In the genomic region with DNA sequence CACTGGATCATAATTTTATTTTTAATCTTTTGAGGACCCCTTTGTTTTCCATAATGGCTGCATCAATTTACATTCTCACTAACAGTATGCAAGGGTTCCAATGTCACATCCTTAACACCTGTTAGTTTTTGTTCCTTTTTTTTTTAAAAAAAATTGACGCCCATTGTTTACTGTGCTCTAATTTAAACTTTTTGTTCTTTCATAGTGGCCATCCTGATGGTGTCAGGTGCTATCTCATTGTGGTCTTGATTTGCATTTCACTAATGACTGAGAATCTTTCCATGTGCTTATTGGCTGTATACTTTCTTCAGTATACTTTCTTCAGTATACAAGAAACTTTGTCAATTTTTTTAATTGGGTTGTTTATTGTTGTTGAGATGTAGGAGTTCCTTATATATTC, we compare ENCODE assay signal across 20 cellular contexts.
A peak's percentile ranks its signal among the peaks of the same experiment; 100 is the strongest.
DNase-seq lines count a peak whose midpoint lies in the region; ATAC-seq, FAIRE-seq and TF ChIP-seq lines count a peak whose summit lies in the region.
"Had no signal": no experiment of that assay in that cellular context is flagged by ENCODE, and none has a peak within 500 bp of the region (broad histone marks: within the 10 kb centered on the region; RNA-seq: fewer than 3 reads in every experiment).

No MANE protein-coding gene starts in this region.

- no peak for TF ChIP-seq POLR2A in GM12878 (IDR thresholded peaks at IDR 0.05; ENCODE audit: low read depth, low read length)
- TF ChIP-seq POLR2A in body of pancreas (IDR thresholded peaks at IDR 0.05) = no peak

- H3K9ac ChIP-seq in GM12878 (ENCODE audit: control insufficient read depth, insufficient read depth, low read length) (no peak overlapping the region), colonic mucosa (ENCODE audit: low read depth in 2 of 2, low read length in 2 of 2) (no peak overlapping the region)

- H3K9me3 ChIP-seq in GM12878 (replicated peaks; ENCODE audit: control insufficient read depth, insufficient read depth, low read length) (peaks cover 9% of the 10 kb centered on the region), body of pancreas (no peaks in the 10 kb centered on the region), colonic mucosa (no peaks in the 10 kb centered on the region)
- H3K9me3 ChIP-seq: heart left ventricle, MG63, stomach had no signal

- DNase-seq in GM12878 (ENCODE audit: low read depth, low spot score) (no peak), HK-2 (ENCODE audit: unreplicated experiment) (no peak), body of pancreas (no peak), activated T-cell treated with anti-CD3 and anti-CD28 coated beads for 4 hours (no peak), colonic mucosa (no peak)
- DNase-seq: cortex of kidney, HCEC 1CT, heart left ventricle, MG63, NCI-H2107, NCI-H748 treated with DMSO at 0.1 percent for 48 hours, posterior cingulate gyrus, stomach, WERI-Rb-1 had no signal

- CTCF ChIA-PET in GM12878 (lab: Yijun Ruan, JAX) = no interaction called here

- no peaks in the 10 kb centered on the region for H4K20me1 ChIP-seq in GM12878 (ENCODE audit: control insufficient read depth, insufficient read depth)

- H3K36me3 ChIP-seq in GM12878 (ENCODE audit: control insufficient read depth in 2 of 2, insufficient read depth in 2 of 2, low read length in 1 of 2) = peaks cover 2 to 5% of the 10 kb centered on the region in 2 experiments; a peak in 3 of 4 replicates
- no peaks in the 10 kb centered on the region for H3K36me3 ChIP-seq in body of pancreas (replicated peaks in 1 of 2; ENCODE audit: insufficient read depth in 1 of 2, low read depth in 2 of 2)
- H3K36me3 ChIP-seq in colonic mucosa = no peaks in the 10 kb centered on the region
- H3K36me3 ChIP-seq: WERI-Rb-1 had no signal

- H3K4me1 ChIP-seq in GM12878 (ENCODE audit: control insufficient read depth, insufficient read depth, low read length) (peaks cover 15% of the 10 kb centered on the region; the same call in 1 of the 2 replicates), body of pancreas (no peaks in the 10 kb centered on the region), colonic mucosa (no peaks in the 10 kb centered on the region)
- H3K4me1 ChIP-seq: heart left ventricle, stomach had no signal

- TF ChIP-seq EP300 in GM12878 (IDR thresholded peaks at IDR 0.05; ENCODE audit: borderline replicate concordance in 1 of 2, control insufficient read depth in 1 of 2, low read depth in 2 of 2, low read length in 2 of 2) = peak; percentile 44 to 90; a peak in 3 of 4 replicates

- in situ Hi-C loops in GM12878 (cut with MboI) = no loop called here

- POLR2A ChIA-PET in GM12878 (lab: Charles Lee) = no interaction called here

- RAD21 ChIA-PET in GM12878 (lab: Charles Lee; ENCODE audit: unreplicated experiment) = no interaction called here

- BruUV-seq in GM12878 (replicated peaks; lab: Mats Ljungman, UMichigan) = no TSS peak

- no peak for TF ChIP-seq CTCF in GM12878 (IDR thresholded peaks at IDR 0.05 in 2 of 3, conservative IDR thresholded peaks at IDR 0.05 in 1 of 3; ENCODE audit: control insufficient read depth in 2 of 3, extremely low read depth in 1 of 3, insufficient read depth in 1 of 3, low read depth in 3 of 3, low read length in 3 of 3)
- TF ChIP-seq CTCF in body of pancreas (IDR thresholded peaks at IDR 0.05) = no peak
- no peak for TF ChIP-seq CTCF in colonic mucosa (IDR thresholded peaks at IDR 0.05)

- intact Hi-C loops in GM12878 (cut with micrococcal nuclease; ENCODE audit: unreplicated experiment) = loop anchor here (1.0 to 10.0 kb wide), 4 partner anchors 34 to 692 kb away; no protein-coding TSS in a partner anchor
- intact Hi-C loops in body of pancreas (cut with DNase I) = no loop called here
- intact Hi-C loops in colonic mucosa (cut with DNase I) = no loop called here

- H3K4me2 ChIP-seq in GM12878 (ENCODE audit: control insufficient read depth, insufficient read depth) = no peak overlapping the region
- H3K4me2 ChIP-seq: smooth muscle cell had no signal

- H3K27me3 ChIP-seq in GM12878 (replicated peaks in 1 of 2; ENCODE audit: control insufficient read depth in 2 of 2, insufficient read depth in 2 of 2, low read length in 1 of 2) (no peaks in the 10 kb centered on the region), body of pancreas (no peaks in the 10 kb centered on the region), colonic mucosa (no peaks in the 10 kb centered on the region)
- H3K27me3 ChIP-seq: heart left ventricle, MG63, stomach had no signal

- ATAC-seq in GM18858 (IDR thresholded peaks at IDR 0.05; ENCODE audit: unreplicated experiment) (peak; percentile 46), GM21423 (IDR thresholded peaks at IDR 0.05; ENCODE audit: unreplicated experiment) (peak; percentile 73), HG02943 (IDR thresholded peaks at IDR 0.05; ENCODE audit: low read depth, unreplicated experiment) (peak; percentile 51), GM12878 (peak; percentile 78), body of pancreas (no peak)
- ATAC-seq: esophagus mucosa, heart left ventricle had no signal

- SMC1A ChIA-PET in GM12878 (lab: Charles Lee; ENCODE audit: uncharacterized antibody, unreplicated experiment) = no interaction called here

- no peak overlapping the region for H2AFZ ChIP-seq in GM12878 (ENCODE audit: control insufficient read depth, low read depth, low read length)

- TF ChIP-seq RAD21 in GM12878 (IDR thresholded peaks at IDR 0.05; ENCODE audit: insufficient read depth, low read depth, low read length) = no peak

- 0% methylated on average over 1 of the region's 1 CpG for WGBS in GM12878 (ENCODE audit: insufficient coverage, insufficient replicate concordance, low lambda C conversion rate, missing lambda C conversion rate)
- 95 to 96% methylated on average over 1 of the region's 1 CpG for WGBS in body of pancreas, 2 donors

- H3K27ac ChIP-seq in GM12878 (ENCODE audit: control insufficient read depth, insufficient read depth) (peak overlapping the region; percentile 62), body of pancreas (no peak overlapping the region), colonic mucosa (no peak overlapping the region)
- H3K27ac ChIP-seq: heart left ventricle, stomach, WERI-Rb-1 had no signal

- FAIRE-seq in GM12878 (lab: Jason Lieb, UNC) = peak; percentile 27
- FAIRE-seq: astrocyte had no signal

- H3K4me3 ChIP-seq in GM12878 (peak overlapping the region; percentile 9; the same call in 1 of the 2 replicates), body of pancreas (no peak overlapping the region), colonic mucosa (no peak overlapping the region)
- H3K4me3 ChIP-seq: heart left ventricle, MG63, smooth muscle cell, stomach had no signal

- H3K79me2 ChIP-seq in GM12878 (ENCODE audit: control insufficient read depth, insufficient read depth, low read length) = no peaks in the 10 kb centered on the region

TF ChIP-seq in GM12878, 131 proteins besides CTCF, POLR2A, EP300 and RAD21 (continues in another document):
- TF ChIP-seq, protein P1, sequence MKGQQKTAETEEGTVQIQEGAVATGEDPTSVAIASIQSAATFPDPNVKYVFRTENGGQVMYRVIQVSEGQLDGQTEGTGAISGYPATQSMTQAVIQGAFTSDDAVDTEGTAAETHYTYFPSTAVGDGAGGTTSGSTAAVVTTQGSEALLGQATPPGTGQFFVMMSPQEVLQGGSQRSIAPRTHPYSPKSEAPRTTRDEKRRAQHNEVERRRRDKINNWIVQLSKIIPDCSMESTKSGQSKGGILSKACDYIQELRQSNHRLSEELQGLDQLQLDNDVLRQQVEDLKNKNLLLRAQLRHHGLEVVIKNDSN (IDR thresholded peaks at IDR 0.05; ENCODE audit: borderline replicate concordance, extremely low read length, insufficient read depth, low read depth, low read length) = no peak
- TF ChIP-seq, protein P2, sequence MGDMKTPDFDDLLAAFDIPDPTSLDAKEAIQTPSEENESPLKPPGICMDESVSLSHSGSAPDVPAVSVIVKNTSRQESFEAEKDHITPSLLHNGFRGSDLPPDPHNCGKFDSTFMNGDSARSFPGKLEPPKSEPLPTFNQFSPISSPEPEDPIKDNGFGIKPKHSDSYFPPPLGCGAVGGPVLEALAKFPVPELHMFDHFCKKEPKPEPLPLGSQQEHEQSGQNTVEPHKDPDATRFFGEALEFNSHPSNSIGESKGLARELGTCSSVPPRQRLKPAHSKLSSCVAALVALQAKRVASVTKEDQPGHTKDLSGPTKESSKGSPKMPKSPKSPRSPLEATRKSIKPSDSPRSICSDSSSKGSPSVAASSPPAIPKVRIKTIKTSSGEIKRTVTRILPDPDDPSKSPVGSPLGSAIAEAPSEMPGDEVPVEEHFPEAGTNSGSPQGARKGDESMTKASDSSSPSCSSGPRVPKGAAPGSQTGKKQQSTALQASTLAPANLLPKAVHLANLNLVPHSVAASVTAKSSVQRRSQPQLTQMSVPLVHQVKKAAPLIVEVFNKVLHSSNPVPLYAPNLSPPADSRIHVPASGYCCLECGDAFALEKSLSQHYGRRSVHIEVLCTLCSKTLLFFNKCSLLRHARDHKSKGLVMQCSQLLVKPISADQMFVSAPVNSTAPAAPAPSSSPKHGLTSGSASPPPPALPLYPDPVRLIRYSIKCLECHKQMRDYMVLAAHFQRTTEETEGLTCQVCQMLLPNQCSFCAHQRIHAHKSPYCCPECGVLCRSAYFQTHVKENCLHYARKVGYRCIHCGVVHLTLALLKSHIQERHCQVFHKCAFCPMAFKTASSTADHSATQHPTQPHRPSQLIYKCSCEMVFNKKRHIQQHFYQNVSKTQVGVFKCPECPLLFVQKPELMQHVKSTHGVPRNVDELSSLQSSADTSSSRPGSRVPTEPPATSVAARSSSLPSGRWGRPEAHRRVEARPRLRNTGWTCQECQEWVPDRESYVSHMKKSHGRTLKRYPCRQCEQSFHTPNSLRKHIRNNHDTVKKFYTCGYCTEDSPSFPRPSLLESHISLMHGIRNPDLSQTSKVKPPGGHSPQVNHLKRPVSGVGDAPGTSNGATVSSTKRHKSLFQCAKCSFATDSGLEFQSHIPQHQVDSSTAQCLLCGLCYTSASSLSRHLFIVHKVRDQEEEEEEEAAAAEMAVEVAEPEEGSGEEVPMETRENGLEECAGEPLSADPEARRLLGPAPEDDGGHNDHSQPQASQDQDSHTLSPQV (IDR thresholded peaks at IDR 0.05) = 0 out of 2 replicates have a peak, but pooled peaks have one; percentile 3
